In genomic region chr22:37752189-37753061, GRCh38 we compare ENCODE assay signal across 8 cellular contexts. TPM values are rescaled to one million over a fixed set of nuclear protein-coding genes. Genes with fewer than 3 reads are reported as not detected.
DNase-seq lines count a peak whose midpoint lies in the region; ATAC-seq, FAIRE-seq and TF ChIP-seq lines count a peak whose summit lies in the region.

No MANE protein-coding gene starts in this region.

- peaks cover 15% of the 10 kb centered on the region for H3K36me3 ChIP-seq in astrocyte (ENCODE audit: insufficient read depth, low read length)
- H3K36me3 ChIP-seq in spleen: peaks cover 0 to 67% (median 31%) of the 10 kb centered on the region in 6 donors

- ATAC-seq in HG02610 (IDR thresholded peaks at IDR 0.05; ENCODE audit: unreplicated experiment): no peak
- no peak for ATAC-seq in GM21786 (IDR thresholded peaks at IDR 0.05; ENCODE audit: unreplicated experiment)
- no peak for ATAC-seq in HG03342 (IDR thresholded peaks at IDR 0.05; ENCODE audit: unreplicated experiment)

- H3K4me3 Mint-ChIP-seq in astrocyte (ENCODE audit: unreplicated experiment): no peak overlapping the region

- H3K4me3 ChIP-seq in astrocyte (ENCODE audit: insufficient read depth, low read depth, low read length) (no peak overlapping the region), spleen (no peak overlapping the region)

- peak overlapping the region; percentile 64 for H3K4me2 ChIP-seq in astrocyte (ENCODE audit: low read length)

- no peak for FAIRE-seq in astrocyte (lab: Jason Lieb, UNC)

- H3K27ac ChIP-seq in astrocyte (ENCODE audit: low read depth, low read length): peak overlapping the region; percentile 69
- H3K27ac ChIP-seq in spleen: peak overlapping the region; percentile 33 to 98 (median 94)

- no peak overlapping the region for H2AFZ ChIP-seq in astrocyte (ENCODE audit: low read depth, low read length)

- no peaks in the 10 kb centered on the region for H3K27me3 Mint-ChIP-seq in astrocyte (ENCODE audit: low read depth, unreplicated experiment)

- TF ChIP-seq CTCF in astrocyte (IDR thresholded peaks at IDR 0.05; ENCODE audit: insufficient read depth, low read depth, low read length) (no peak), spleen (IDR thresholded peaks at IDR 0.05 in 8 of 11, conservative IDR thresholded peaks at IDR 0.05 in 3 of 11) (peak in 7 of 11 experiments; percentile 19 to 54 (median 45))

- H3K36me3 Mint-ChIP-seq in astrocyte (ENCODE audit: low read depth, unreplicated experiment): peaks cover 9% of the 10 kb centered on the region

- H3K27me3 ChIP-seq in astrocyte (ENCODE audit: insufficient read depth, low read length): no peaks in the 10 kb centered on the region
- H3K27me3 ChIP-seq in spleen (replicated peaks in 1 of 7): no peaks in the 10 kb centered on the region

- H3K9me3 ChIP-seq in astrocyte (ENCODE audit: insufficient read depth, low read depth, low read length) (no peaks in the 10 kb centered on the region), spleen (no peaks in the 10 kb centered on the region)

- peak overlapping the region; percentile 62 for H3K9ac ChIP-seq in astrocyte (ENCODE audit: low read length)

- intact Hi-C loops in spleen (cut with DNase I; ENCODE audit: low total_unique reads): no loop called here

- WGBS in spleen, 5 donors: 55 to 81% (median 71%) methylated on average over 15 to 17 of the region's 17 CpGs

- peaks cover 95% of the 10 kb centered on the region for H4K20me1 ChIP-seq in astrocyte (ENCODE audit: insufficient read depth, low read length)

- no peaks in the 10 kb centered on the region for H3K9me3 Mint-ChIP-seq in astrocyte (ENCODE audit: unreplicated experiment)

- DNase-seq in HK-2 (ENCODE audit: unreplicated experiment) (peak; percentile 86), astrocyte (ENCODE audit: low read depth) (peak; percentile 84), iPS-NIHi11 (ENCODE audit: low spot score) (peak; percentile 52), spleen (peak; percentile 88)
- DNase-seq in stimulated activated CD4-positive, alpha-beta T cell treated with anti-CD3 and anti-CD28 coated beads, Interleukin-1b, Interleukin-23, amount 100 ng/mL, for 48 hours: no peak

- TF ChIP-seq POLR2A in spleen (IDR thresholded peaks at IDR 0.05): no peak

- peaks cover 63% of the 10 kb centered on the region for H3K79me2 ChIP-seq in astrocyte (ENCODE audit: insufficient read depth, low read length)

- peaks cover 36% of the 10 kb centered on the region for H3K4me1 Mint-ChIP-seq in astrocyte (ENCODE audit: low read depth, unreplicated experiment)

- peaks cover 63% of the 10 kb centered on the region for H3K4me1 ChIP-seq in astrocyte (ENCODE audit: insufficient read depth, low read length)
- H3K4me1 ChIP-seq in spleen: peaks cover 40 to 100% (median 71%) of the 10 kb centered on the region in 6 donors

- H3K27ac Mint-ChIP-seq in astrocyte (ENCODE audit: unreplicated experiment): peak overlapping the region; percentile 47

RNA-seq across cellular contexts. Expression of gene GCAT, which starts 55.3 kb away (rescaled TPM):
- total RNA-seq in astrocyte (12.8 and 14.3 TPM in 2 replicates), spleen (1 to 10 TPM in 5 of 7 donors, under 1 TPM in 1, not detected in 1; 0.94 to 2.2 (median 1.7) TPM)
- polyA plus RNA-seq in spleen: 1 to 10 TPM; 1.7 to 3.9 (median 1.9) TPM

RNA-seq across cellular contexts. Expression of gene TRIOBP, which starts 55.6 kb away (rescaled TPM):
- total RNA-seq in astrocyte (40.6 and 41.5 TPM in 2 replicates), spleen (100 to 1,000 TPM in 5 of 7 donors, 10 to 100 TPM in 2; 69.9 to 151 (median 106) TPM)
- 10 to 100 TPM; 24.6 to 62.0 (median 34.2) TPM for polyA plus RNA-seq in spleen
